In the genomic region with DNA sequence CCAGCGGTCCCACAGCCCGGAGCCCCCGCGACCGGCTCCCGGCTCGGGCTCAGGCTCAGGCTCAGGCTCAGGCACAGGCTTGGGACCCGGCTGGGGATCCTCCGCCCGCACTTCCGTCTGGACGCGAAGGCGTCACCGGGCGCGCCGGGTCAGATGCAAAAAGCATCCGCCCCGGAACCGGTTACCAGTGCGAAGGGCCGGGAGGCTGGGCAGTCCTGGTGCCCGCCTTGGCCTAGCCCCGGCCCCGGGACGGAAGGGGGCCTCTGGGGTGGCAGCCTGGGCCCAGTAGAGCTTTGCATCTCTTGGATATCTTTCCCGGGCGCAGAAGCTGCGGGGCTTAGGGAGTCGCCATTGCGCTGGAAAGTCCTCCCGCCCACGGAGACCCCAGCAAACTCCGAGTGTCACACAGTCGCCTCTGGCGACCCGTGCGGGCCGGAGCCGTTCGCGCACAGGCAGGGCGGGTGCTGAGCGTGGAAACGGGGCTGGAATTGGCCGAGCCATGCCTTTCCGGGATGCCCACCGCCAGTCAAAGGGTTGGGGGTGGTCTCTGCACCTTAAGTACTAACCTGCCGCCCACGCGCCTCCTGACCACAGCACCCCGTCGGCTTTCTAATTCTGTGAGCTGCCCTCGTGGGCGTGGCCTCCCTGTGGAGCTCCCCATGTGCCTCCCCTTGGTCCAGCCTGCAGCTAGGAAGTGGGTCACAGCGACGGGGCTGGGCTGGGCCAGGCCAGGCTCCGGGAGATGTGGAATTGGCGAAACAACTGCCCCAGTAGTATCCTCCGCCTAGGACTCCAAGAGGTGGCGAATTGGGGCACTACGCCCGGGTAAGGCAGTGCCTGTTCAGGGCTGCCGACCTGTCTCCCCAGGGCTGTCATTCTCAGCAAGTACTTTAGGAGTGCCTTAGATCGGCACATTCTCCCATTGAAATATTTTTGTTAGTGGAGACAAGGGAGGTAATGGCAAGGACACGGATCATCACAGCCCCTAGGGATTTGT, we compare ENCODE assay signal across 1 cellular context.
A peak's percentile ranks its signal among the peaks of the same experiment; 100 is the strongest.
TF ChIP-seq lines count a peak whose summit lies in the region.

A gene (minus strand): TSS at position 119 of the 997 bp plus-strand sequence. CDS start 129 bp downstream, outside the sequence.

TF ChIP-seq in HepG2, 621 proteins besides CTCF, POLR2A, EP300 and RAD21 (continued from another document and continues in another):
- TF ChIP-seq, protein P1, sequence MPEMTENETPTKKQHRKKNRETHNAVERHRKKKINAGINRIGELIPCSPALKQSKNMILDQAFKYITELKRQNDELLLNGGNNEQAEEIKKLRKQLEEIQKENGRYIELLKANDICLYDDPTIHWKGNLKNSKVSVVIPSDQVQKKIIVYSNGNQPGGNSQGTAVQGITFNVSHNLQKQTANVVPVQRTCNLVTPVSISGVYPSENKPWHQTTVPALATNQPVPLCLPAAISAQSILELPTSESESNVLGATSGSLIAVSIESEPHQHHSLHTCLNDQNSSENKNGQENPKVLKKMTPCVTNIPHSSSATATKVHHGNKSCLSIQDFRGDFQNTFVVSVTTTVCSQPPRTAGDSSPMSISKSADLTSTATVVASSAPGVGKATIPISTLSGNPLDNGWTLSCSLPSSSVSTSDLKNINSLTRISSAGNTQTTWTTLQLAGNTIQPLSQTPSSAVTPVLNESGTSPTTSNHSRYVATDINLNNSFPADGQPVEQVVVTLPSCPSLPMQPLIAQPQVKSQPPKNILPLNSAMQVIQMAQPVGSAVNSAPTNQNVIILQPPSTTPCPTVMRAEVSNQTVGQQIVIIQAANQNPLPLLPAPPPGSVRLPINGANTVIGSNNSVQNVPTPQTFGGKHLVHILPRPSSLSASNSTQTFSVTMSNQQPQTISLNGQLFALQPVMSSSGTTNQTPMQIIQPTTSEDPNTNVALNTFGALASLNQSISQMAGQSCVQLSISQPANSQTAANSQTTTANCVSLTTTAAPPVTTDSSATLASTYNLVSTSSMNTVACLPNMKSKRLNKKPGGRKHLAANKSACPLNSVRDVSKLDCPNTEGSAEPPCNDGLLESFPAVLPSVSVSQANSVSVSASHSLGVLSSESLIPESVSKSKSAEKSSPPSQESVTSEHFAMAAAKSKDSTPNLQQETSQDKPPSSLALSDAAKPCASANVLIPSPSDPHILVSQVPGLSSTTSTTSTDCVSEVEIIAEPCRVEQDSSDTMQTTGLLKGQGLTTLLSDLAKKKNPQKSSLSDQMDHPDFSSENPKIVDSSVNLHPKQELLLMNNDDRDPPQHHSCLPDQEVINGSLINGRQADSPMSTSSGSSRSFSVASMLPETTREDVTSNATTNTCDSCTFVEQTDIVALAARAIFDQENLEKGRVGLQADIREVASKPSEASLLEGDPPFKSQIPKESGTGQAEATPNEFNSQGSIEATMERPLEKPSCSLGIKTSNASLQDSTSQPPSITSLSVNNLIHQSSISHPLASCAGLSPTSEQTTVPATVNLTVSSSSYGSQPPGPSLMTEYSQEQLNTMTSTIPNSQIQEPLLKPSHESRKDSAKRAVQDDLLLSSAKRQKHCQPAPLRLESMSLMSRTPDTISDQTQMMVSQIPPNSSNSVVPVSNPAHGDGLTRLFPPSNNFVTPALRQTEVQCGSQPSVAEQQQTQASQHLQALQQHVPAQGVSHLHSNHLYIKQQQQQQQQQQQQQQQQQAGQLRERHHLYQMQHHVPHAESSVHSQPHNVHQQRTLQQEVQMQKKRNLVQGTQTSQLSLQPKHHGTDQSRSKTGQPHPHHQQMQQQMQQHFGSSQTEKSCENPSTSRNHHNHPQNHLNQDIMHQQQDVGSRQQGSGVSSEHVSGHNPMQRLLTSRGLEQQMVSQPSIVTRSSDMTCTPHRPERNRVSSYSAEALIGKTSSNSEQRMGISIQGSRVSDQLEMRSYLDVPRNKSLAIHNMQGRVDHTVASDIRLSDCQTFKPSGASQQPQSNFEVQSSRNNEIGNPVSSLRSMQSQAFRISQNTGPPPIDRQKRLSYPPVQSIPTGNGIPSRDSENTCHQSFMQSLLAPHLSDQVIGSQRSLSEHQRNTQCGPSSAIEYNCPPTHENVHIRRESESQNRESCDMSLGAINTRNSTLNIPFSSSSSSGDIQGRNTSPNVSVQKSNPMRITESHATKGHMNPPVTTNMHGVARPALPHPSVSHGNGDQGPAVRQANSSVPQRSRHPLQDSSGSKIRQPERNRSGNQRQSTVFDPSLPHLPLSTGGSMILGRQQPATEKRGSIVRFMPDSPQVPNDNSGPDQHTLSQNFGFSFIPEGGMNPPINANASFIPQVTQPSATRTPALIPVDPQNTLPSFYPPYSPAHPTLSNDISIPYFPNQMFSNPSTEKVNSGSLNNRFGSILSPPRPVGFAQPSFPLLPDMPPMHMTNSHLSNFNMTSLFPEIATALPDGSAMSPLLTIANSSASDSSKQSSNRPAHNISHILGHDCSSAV (CRISPR knock-in tag; IDR thresholded peaks at IDR 0.05; ENCODE audit: borderline replicate concordance) = no peak
- TF ChIP-seq KAT8 (CRISPR knock-in tag; IDR thresholded peaks at IDR 0.05) (peak; percentile 98), HNRNPL (IDR thresholded peaks at IDR 0.05; ENCODE audit: low read depth, low read length) (peak; percentile 94), ZNF614 (CRISPR knock-in tag; IDR thresholded peaks at IDR 0.05; ENCODE audit: borderline replicate concordance) (peak; percentile 12; the same call in 1 of the 2 replicates), KDM3A (CRISPR knock-in tag; IDR thresholded peaks at IDR 0.05; ENCODE audit: low read depth) (peak; percentile 42; the same call in 1 of the 2 replicates), NBN (conservative IDR thresholded peaks at IDR 0.05) (no peak), YY1 (IDR thresholded peaks at IDR 0.05; ENCODE audit: insufficient read depth, insufficient replicate concordance, low read depth, low read length) (peak; percentile 72), ZNF17 (CRISPR knock-in tag; IDR thresholded peaks at IDR 0.05) (no peak), ZNF724P (CRISPR knock-in tag; IDR thresholded peaks at IDR 0.05; ENCODE audit: borderline replicate concordance) (no peak), POLR2G (IDR thresholded peaks at IDR 0.05; ENCODE audit: low read depth, low read length) (peak; percentile 93), SCMH1 (CRISPR knock-in tag; IDR thresholded peaks at IDR 0.05; ENCODE audit: borderline replicate concordance) (no peak), FOXO1 (CRISPR knock-in tag; IDR thresholded peaks at IDR 0.05) (peak; percentile 20; the same call in 1 of the 2 replicates), ZNF569 (CRISPR knock-in tag; IDR thresholded peaks at IDR 0.05; ENCODE audit: borderline replicate concordance) (no peak), ZNF772 (CRISPR knock-in tag; IDR thresholded peaks at IDR 0.05) (peak; percentile 38; the same call in 1 of the 2 replicates), ZNF550 (CRISPR knock-in tag; IDR thresholded peaks at IDR 0.05; ENCODE audit: borderline replicate concordance) (no peak; the same call in 1 of the 2 replicates), MED1 (CRISPR knock-in tag; IDR thresholded peaks at IDR 0.05) (peak; percentile 13; the same call in 1 of the 2 replicates), ZNF570 (CRISPR knock-in tag; IDR thresholded peaks at IDR 0.05; ENCODE audit: borderline replicate concordance) (no peak), ZNF205 (CRISPR knock-in tag; IDR thresholded peaks at IDR 0.05) (0 out of 2 replicates have a peak, but pooled peaks have one; percentile 25), HNF4A (CRISPR knock-in tag; IDR thresholded peaks at IDR 0.05) (peak; percentile 35; the same call in 1 of the 2 replicates), ATRX (CRISPR knock-in tag; IDR thresholded peaks at IDR 0.05; ENCODE audit: borderline replicate concordance) (no peak), ZNF430 (CRISPR knock-in tag; IDR thresholded peaks at IDR 0.05) (peak; percentile 62; the same call in 1 of the 2 replicates), ZNF263 (CRISPR knock-in tag; IDR thresholded peaks at IDR 0.05) (peak; percentile 43), ZNF230 (CRISPR knock-in tag; IDR thresholded peaks at IDR 0.05) (0 out of 2 replicates have a peak, but pooled peaks have one; percentile 46), NFYB (CRISPR knock-in tag; IDR thresholded peaks at IDR 0.05) (peak; percentile 62), KDM5B (CRISPR knock-in tag; IDR thresholded peaks at IDR 0.05; ENCODE audit: borderline replicate concordance) (peak; percentile 81), ZNF709 (CRISPR knock-in tag; IDR thresholded peaks at IDR 0.05) (peak; percentile 64; the same call in 1 of the 2 replicates), ZNF383 (CRISPR knock-in tag; IDR thresholded peaks at IDR 0.05; ENCODE audit: borderline replicate concordance) (no peak)
- TF ChIP-seq, protein P2, sequence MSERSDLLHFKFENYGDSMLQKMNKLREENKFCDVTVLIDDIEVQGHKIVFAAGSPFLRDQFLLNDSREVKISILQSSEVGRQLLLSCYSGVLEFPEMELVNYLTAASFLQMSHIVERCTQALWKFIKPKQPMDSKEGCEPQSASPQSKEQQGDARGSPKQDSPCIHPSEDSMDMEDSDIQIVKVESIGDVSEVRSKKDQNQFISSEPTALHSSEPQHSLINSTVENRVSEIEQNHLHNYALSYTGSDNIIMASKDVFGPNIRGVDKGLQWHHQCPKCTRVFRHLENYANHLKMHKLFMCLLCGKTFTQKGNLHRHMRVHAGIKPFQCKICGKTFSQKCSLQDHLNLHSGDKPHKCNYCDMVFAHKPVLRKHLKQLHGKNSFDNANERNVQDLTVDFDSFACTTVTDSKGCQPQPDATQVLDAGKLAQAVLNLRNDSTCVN (CRISPR knock-in tag; IDR thresholded peaks at IDR 0.05; ENCODE audit: borderline replicate concordance) = peak; percentile 26; the same call in 1 of the 2 replicates
- TF ChIP-seq, protein P3, sequence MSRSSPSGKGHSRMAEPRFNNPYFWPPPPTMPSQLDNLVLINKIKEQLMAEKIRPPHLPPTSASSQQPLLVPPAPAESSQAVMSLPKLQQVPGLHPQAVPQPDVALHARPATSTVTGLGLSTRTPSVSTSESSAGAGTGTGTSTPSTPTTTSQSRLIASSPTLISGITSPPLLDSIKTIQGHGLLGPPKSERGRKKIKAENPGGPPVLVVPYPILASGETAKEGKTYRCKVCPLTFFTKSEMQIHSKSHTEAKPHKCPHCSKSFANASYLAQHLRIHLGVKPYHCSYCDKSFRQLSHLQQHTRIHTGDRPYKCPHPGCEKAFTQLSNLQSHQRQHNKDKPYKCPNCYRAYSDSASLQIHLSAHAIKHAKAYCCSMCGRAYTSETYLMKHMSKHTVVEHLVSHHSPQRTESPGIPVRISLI (CRISPR knock-in tag; IDR thresholded peaks at IDR 0.05; ENCODE audit: borderline replicate concordance) = peak; percentile 47; the same call in 1 of the 2 replicates
- TF ChIP-seq, protein P4, sequence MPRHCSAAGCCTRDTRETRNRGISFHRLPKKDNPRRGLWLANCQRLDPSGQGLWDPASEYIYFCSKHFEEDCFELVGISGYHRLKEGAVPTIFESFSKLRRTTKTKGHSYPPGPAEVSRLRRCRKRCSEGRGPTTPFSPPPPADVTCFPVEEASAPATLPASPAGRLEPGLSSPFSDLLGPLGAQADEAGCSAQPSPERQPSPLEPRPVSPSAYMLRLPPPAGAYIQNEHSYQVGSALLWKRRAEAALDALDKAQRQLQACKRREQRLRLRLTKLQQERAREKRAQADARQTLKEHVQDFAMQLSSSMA (CRISPR knock-in tag; IDR thresholded peaks at IDR 0.05) = no peak; the same call in 1 of the 2 replicates
- TF ChIP-seq, protein P5, sequence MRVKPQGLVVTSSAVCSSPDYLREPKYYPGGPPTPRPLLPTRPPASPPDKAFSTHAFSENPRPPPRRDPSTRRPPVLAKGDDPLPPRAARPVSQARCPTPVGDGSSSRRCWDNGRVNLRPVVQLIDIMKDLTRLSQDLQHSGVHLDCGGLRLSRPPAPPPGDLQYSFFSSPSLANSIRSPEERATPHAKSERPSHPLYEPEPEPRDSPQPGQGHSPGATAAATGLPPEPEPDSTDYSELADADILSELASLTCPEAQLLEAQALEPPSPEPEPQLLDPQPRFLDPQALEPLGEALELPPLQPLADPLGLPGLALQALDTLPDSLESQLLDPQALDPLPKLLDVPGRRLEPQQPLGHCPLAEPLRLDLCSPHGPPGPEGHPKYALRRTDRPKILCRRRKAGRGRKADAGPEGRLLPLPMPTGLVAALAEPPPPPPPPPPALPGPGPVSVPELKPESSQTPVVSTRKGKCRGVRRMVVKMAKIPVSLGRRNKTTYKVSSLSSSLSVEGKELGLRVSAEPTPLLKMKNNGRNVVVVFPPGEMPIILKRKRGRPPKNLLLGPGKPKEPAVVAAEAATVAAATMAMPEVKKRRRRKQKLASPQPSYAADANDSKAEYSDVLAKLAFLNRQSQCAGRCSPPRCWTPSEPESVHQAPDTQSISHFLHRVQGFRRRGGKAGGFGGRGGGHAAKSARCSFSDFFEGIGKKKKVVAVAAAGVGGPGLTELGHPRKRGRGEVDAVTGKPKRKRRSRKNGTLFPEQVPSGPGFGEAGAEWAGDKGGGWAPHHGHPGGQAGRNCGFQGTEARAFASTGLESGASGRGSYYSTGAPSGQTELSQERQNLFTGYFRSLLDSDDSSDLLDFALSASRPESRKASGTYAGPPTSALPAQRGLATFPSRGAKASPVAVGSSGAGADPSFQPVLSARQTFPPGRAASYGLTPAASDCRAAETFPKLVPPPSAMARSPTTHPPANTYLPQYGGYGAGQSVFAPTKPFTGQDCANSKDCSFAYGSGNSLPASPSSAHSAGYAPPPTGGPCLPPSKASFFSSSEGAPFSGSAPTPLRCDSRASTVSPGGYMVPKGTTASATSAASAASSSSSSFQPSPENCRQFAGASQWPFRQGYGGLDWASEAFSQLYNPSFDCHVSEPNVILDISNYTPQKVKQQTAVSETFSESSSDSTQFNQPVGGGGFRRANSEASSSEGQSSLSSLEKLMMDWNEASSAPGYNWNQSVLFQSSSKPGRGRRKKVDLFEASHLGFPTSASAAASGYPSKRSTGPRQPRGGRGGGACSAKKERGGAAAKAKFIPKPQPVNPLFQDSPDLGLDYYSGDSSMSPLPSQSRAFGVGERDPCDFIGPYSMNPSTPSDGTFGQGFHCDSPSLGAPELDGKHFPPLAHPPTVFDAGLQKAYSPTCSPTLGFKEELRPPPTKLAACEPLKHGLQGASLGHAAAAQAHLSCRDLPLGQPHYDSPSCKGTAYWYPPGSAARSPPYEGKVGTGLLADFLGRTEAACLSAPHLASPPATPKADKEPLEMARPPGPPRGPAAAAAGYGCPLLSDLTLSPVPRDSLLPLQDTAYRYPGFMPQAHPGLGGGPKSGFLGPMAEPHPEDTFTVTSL (CRISPR knock-in tag; IDR thresholded peaks at IDR 0.05; ENCODE audit: borderline replicate concordance) = peak; percentile 66; the same call in 1 of the 2 replicates
- TF ChIP-seq, protein P6, sequence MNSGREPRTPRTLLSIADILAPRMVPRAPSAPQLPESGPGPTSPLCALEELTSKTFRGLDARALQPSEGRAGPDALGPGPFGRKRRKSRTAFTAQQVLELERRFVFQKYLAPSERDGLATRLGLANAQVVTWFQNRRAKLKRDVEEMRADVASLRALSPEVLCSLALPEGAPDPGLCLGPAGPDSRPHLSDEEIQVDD (CRISPR knock-in tag; IDR thresholded peaks at IDR 0.05; ENCODE audit: borderline replicate concordance) = no peak
